28 cellular contexts compared by ENCODE assay signal in genomic region chrX:9471571-9471985, GRCh38. TPM values are rescaled to one million over a fixed set of nuclear protein-coding genes. Genes with fewer than 3 reads are reported as not detected.
A peak's percentile ranks its signal among the peaks of the same experiment; 100 is the strongest.
DNase-seq lines count a peak whose midpoint lies in the region; ATAC-seq and TF ChIP-seq lines count a peak whose summit lies in the region.
"Had no signal": no experiment of that assay in that cellular context is flagged by ENCODE, and none has a peak within 500 bp of the region (broad histone marks: within the 10 kb centered on the region; RNA-seq: fewer than 3 reads in every experiment).

No MANE protein-coding gene starts in this region.

- no peak for TF ChIP-seq CTCF in AG04450 (IDR thresholded peaks at IDR 0.05; ENCODE audit: low read depth, low read length)
- TF ChIP-seq CTCF in parathyroid adenoma (IDR thresholded peaks at IDR 0.05) = no peak
- no peak for TF ChIP-seq CTCF in CD4-positive, alpha-beta T cell (IDR thresholded peaks at IDR 0.05)
- TF ChIP-seq CTCF in neural progenitor cell (IDR thresholded peaks at IDR 0.05) = no peak

- H3K9me3 Mint-ChIP-seq in CD4-positive, alpha-beta T cell = no peaks in the 10 kb centered on the region
- H3K9me3 Mint-ChIP-seq in neural progenitor cell = peaks cover 43% of the 10 kb centered on the region
- H3K9me3 Mint-ChIP-seq: activated naive CD8-positive, alpha-beta T cell treated with anti-CD3 and anti-CD28 coated beads for 36 hours; CD4-positive, CD25-positive, alpha-beta regulatory T cell had no signal

- H3K4me2 ChIP-seq in parathyroid adenoma (ENCODE audit: low read length) (peak overlapping the region; percentile 30), neural progenitor cell (no peak overlapping the region)

- no peaks in the 10 kb centered on the region for H3K27me3 Mint-ChIP-seq in CD4-positive, alpha-beta T cell
- H3K27me3 Mint-ChIP-seq in neural progenitor cell (ENCODE audit: insufficient read depth, low read depth) = peaks cover 4% of the 10 kb centered on the region
- H3K27me3 Mint-ChIP-seq: activated naive CD8-positive, alpha-beta T cell treated with anti-CD3 and anti-CD28 coated beads for 36 hours; CD4-positive, CD25-positive, alpha-beta regulatory T cell; naive thymus-derived CD4-positive, alpha-beta T cell had no signal

- H3K4me3 ChIP-seq in AG04450 (ENCODE audit: low read depth, low read length) (no peak overlapping the region), SJSA1 (no peak overlapping the region), parathyroid adenoma (ENCODE audit: low read depth, low read length) (no peak overlapping the region), neural progenitor cell (no peak overlapping the region)
- H3K4me3 ChIP-seq: coronary artery, GM12878 had no signal

- peak overlapping the region; percentile 38 for H2AFZ ChIP-seq in parathyroid adenoma
- no peak overlapping the region for H2AFZ ChIP-seq in neural progenitor cell (replicated peaks)

- no peaks in the 10 kb centered on the region for H3F3A ChIP-seq in neural progenitor cell (ENCODE audit: low read depth)

- H3K27ac ChIP-seq in AG04450 (ENCODE audit: low read depth, low read length) (peak overlapping the region; percentile 78), SJSA1 (peak overlapping the region; percentile 58), parathyroid adenoma (peak overlapping the region; percentile 59), neural progenitor cell (no peak overlapping the region)
- no peak overlapping the region for H3K27ac ChIP-seq in CD4-positive, alpha-beta T cell (ENCODE audit: low read depth, low read length)
- H3K27ac ChIP-seq: coronary artery, epithelial cell of prostate, WERI-Rb-1 had no signal

- H3K27me3 ChIP-seq in AG04450 (ENCODE audit: control insufficient read depth, insufficient read depth, low read length) (no peaks in the 10 kb centered on the region), SJSA1 (replicated peaks) (no peaks in the 10 kb centered on the region), parathyroid adenoma (ENCODE audit: control insufficient read depth, insufficient read depth, low read length) (no peaks in the 10 kb centered on the region), neural progenitor cell (no peaks in the 10 kb centered on the region)
- no peaks in the 10 kb centered on the region for H3K27me3 ChIP-seq in CD4-positive, alpha-beta T cell (ENCODE audit: control insufficient read depth, insufficient read depth, low read length)

- H4K20me1 ChIP-seq in neural progenitor cell (ENCODE audit: low read depth) = peaks cover 67% of the 10 kb centered on the region

- H3K9ac ChIP-seq in parathyroid adenoma (no peak overlapping the region), neural progenitor cell (no peak overlapping the region)

- H3K4me1 ChIP-seq in SJSA1 (replicated peaks) = peaks cover 27% of the 10 kb centered on the region
- H3K4me1 ChIP-seq in parathyroid adenoma = peaks cover 11% of the 10 kb centered on the region
- H3K4me1 ChIP-seq in neural progenitor cell = peaks cover 14% of the 10 kb centered on the region

- POLR2A ChIA-PET in AG04450 (lab: Yijun Ruan, JAX) = no interaction called here
- POLR2A ChIA-PET in CD4-positive, alpha-beta T cell (lab: Charles Lee) = no interaction called here

- intact Hi-C loops in CD4-positive, alpha-beta T cell (cut with DNase I, micrococcal nuclease) = no loop called here

- ATAC-seq in CD4-positive, alpha-beta T cell (ENCODE audit: poor library complexity) = no peak
- ATAC-seq: GM12878; naive thymus-derived CD4-positive, alpha-beta T cell had no signal

- peaks cover 37% of the 10 kb centered on the region for H3K4me1 Mint-ChIP-seq in CD4-positive, alpha-beta T cell (ENCODE audit: low read depth)
- peaks cover 19% of the 10 kb centered on the region for H3K4me1 Mint-ChIP-seq in neural progenitor cell

- H3K9me3 ChIP-seq in AG04450 (ENCODE audit: control insufficient read depth, insufficient read depth, low read length) (no peaks in the 10 kb centered on the region; the same call in 1 of the 2 replicates), SJSA1 (replicated peaks) (no peaks in the 10 kb centered on the region), parathyroid adenoma (ENCODE audit: control insufficient read depth, low read length) (no peaks in the 10 kb centered on the region), neural progenitor cell (ENCODE audit: low read depth) (no peaks in the 10 kb centered on the region)
- no peaks in the 10 kb centered on the region for H3K9me3 ChIP-seq in CD4-positive, alpha-beta T cell (ENCODE audit: control insufficient read depth, low read length)

- DNase-seq in AG04450 (ENCODE audit: low read depth, low spot score) (peak; percentile 3), SJSA1 (ENCODE audit: low read depth in 1 of 2, low spot score in 2 of 2) (peak; percentile 53 to 68), iris pigment epithelial cell (ENCODE audit: low read depth) (peak; percentile 42), NCI-H446 (lab: John Stamatoyannopoulos, UW) (no peak), SW 1271 (lab: John Stamatoyannopoulos, UW) (no peak), neural progenitor cell (ENCODE audit: low spot score) (no peak)
- no peak for DNase-seq in CD4-positive, alpha-beta T cell
- DNase-seq: activated CD4-positive, alpha-beta T cell treated with anti-CD3 and anti-CD28 coated beads, Interleukin-2, amount 50 U/mL, for 1 hour; activated gamma-delta T cell; activated naive CD8-positive, alpha-beta T cell treated with anti-CD3 and anti-CD28 coated beads for 36 hours; activated T-cell treated with anti-CD3 and anti-CD28 coated beads, Interleukin-2, amount 50 U/mL, for 1 hour; anterior cingulate cortex; CD4-positive, CD25-positive, alpha-beta regulatory T cell; effector memory CD4-positive, alpha-beta T cell; H9; Kasumi-1; naive thymus-derived CD4-positive, alpha-beta T cell; NCI-H146; NCI-H2107; NCI-H82; small intestine; stimulated activated naive CD4-positive, alpha-beta T cell; T1000; WERI-Rb-1 had no signal

- no peak overlapping the region for H3K4me3 Mint-ChIP-seq in CD4-positive, alpha-beta T cell
- no peak overlapping the region for H3K4me3 Mint-ChIP-seq in neural progenitor cell
- H3K4me3 Mint-ChIP-seq: activated naive CD8-positive, alpha-beta T cell treated with anti-CD3 and anti-CD28 coated beads for 36 hours; CD4-positive, CD25-positive, alpha-beta regulatory T cell; H9 had no signal

- CTCF ChIA-PET in AG04450 (lab: Charles Lee) = no interaction called here
- CTCF ChIA-PET in CD4-positive, alpha-beta T cell (lab: Charles Lee) = no interaction called here

- peaks cover 42% of the 10 kb centered on the region for H3K36me3 Mint-ChIP-seq in CD4-positive, alpha-beta T cell (ENCODE audit: low read depth)
- H3K36me3 Mint-ChIP-seq in neural progenitor cell = peaks cover 63% of the 10 kb centered on the region

- H3K79me2 ChIP-seq in parathyroid adenoma (no peaks in the 10 kb centered on the region), neural progenitor cell (ENCODE audit: low read depth) (peaks cover 100% of the 10 kb centered on the region)

- H3K36me3 ChIP-seq in SJSA1 = no peaks in the 10 kb centered on the region
- no peaks in the 10 kb centered on the region for H3K36me3 ChIP-seq in parathyroid adenoma (ENCODE audit: control insufficient read depth, insufficient read depth, low read length)
- peaks cover 2% of the 10 kb centered on the region for H3K36me3 ChIP-seq in neural progenitor cell
- H3K36me3 ChIP-seq: WERI-Rb-1 had no signal

- H3K27ac Mint-ChIP-seq in CD4-positive, alpha-beta T cell = no peak overlapping the region
- H3K27ac Mint-ChIP-seq in neural progenitor cell = no peak overlapping the region
- H3K27ac Mint-ChIP-seq: activated naive CD8-positive, alpha-beta T cell treated with anti-CD3 and anti-CD28 coated beads for 36 hours; H9 had no signal

RNA-seq across cellular contexts. Expression of gene TBL1X, which starts 6.7 kb away (rescaled TPM):
- polyA plus RNA-seq in AG04450 (2011; rRNA removed) = 24.9 and 26.6 TPM in 2 replicates
- 53.5 and 76.3 TPM in 2 replicates for polyA minus RNA-seq in AG04450 (2011; rRNA and poly(A)+ RNA removed)
- total RNA-seq in SJSA1 (2014; rRNA removed; shearing (Covaris generic)) = 13.1 and 21.4 TPM in 2 replicates
- 10 to 100 TPM; 17.4 to 19.2 TPM for total RNA-seq in CD4-positive, alpha-beta T cell
- 34.7 and 35.7 TPM in 2 replicates for total RNA-seq in neural progenitor cell (ENCODE audit: low replicate concordance)

Comparison
In these comparisons a context has a peak if more than half of its experiments do, and no peak if none do; other contexts are left out.
1. DNase-seq: peak in AG04450 (single experiment), SJSA1 (2 of 2) and iris pigment epithelial cell (single experiment); none in NCI-H446 (0 of 2), SW 1271 (0 of 2), CD4-positive, alpha-beta T cell (0 of 10) and neural progenitor cell (single experiment).
2. H3K27ac ChIP-seq: peak in AG04450 (single experiment), SJSA1 (single experiment) and parathyroid adenoma (single experiment); none in CD4-positive, alpha-beta T cell (single experiment) and neural progenitor cell (single experiment).